Comparison of ENCODE assay signal across 10 cellular contexts in genomic region chr15:74626752-74627692, GRCh38. TPM values are rescaled to one million over a fixed set of nuclear protein-coding genes. Genes with fewer than 3 reads are reported as not detected.
DNase-seq lines count a peak whose midpoint lies in the region; ATAC-seq, FAIRE-seq and TF ChIP-seq lines count a peak whose summit lies in the region.
"Had no signal": no experiment of that assay in that cellular context is flagged by ENCODE, and none has a peak within 500 bp of the region (broad histone marks: within the 10 kb centered on the region; RNA-seq: fewer than 3 reads in every experiment).

No MANE protein-coding gene starts in this region.

- no peak overlapping the region for H3K4me3 ChIP-seq in CD8-positive, alpha-beta T cell (ENCODE audit: low read depth, low read length)
- H3K4me3 ChIP-seq in WERI-Rb-1 (ENCODE audit: low read depth, low read length): no peak overlapping the region
- H3K4me3 ChIP-seq: vagina had no signal

- H3K4me1 Mint-ChIP-seq in CD8-positive, alpha-beta T cell (ENCODE audit: low read depth): peaks cover 40% of the 10 kb centered on the region

- no peaks in the 10 kb centered on the region for H3K9me3 Mint-ChIP-seq in CD8-positive, alpha-beta T cell

- H3K27ac Mint-ChIP-seq in CD8-positive, alpha-beta T cell: peak overlapping the region; percentile 74

- no peaks in the 10 kb centered on the region for H3K27me3 ChIP-seq in CD8-positive, alpha-beta T cell (ENCODE audit: insufficient read depth, low read length)
- no peaks in the 10 kb centered on the region for H3K27me3 ChIP-seq in WERI-Rb-1 (ENCODE audit: insufficient read depth, low read depth, severe bottlenecking)
- H3K27me3 ChIP-seq: vagina had no signal

- H3K4me1 ChIP-seq in CD8-positive, alpha-beta T cell (ENCODE audit: insufficient read depth, low read length): peaks cover 48% of the 10 kb centered on the region
- H3K4me1 ChIP-seq: vagina had no signal

- H3K4me3 Mint-ChIP-seq in CD8-positive, alpha-beta T cell: peak overlapping the region; percentile 64

- CTCF ChIA-PET in CD8-positive, alpha-beta T cell (lab: Charles Lee): interaction anchor here (1.1 to 29.3 kb wide), 5 partner anchors 9 to 253 kb away, joined by 3 to 730 read pairs (median 7); partner anchors contain the start of gene CSK

- peaks cover 91% of the 10 kb centered on the region for H3K36me3 Mint-ChIP-seq in CD8-positive, alpha-beta T cell

- no peak for DNase-seq in CD8-positive, alpha-beta T cell
- peak; percentile 33 for DNase-seq in GM19240 (ENCODE audit: insufficient read length, low spot score)
- DNase-seq in HuH-7.5 (ENCODE audit: low spot score): peak; percentile 13
- DNase-seq in caudate nucleus (lab: John Stamatoyannopoulos, UW): peak in 13 of 61 donors; percentile 16 to 49 (median 32)
- no peak for DNase-seq in WERI-Rb-1
- DNase-seq in RCC 7860 (ENCODE audit: low spot score): no peak
- no peak for DNase-seq in NK-92 treated with Interleukin-12 subunit alpha and Interleukin-12 subunit beta, amount 100 ng/mL, for 24 hours (lab: John Stamatoyannopoulos, UW)
- DNase-seq: stimulated activated CD4-positive, alpha-beta T cell treated with anti-CD3 and anti-CD28 coated beads, Interleukin-4, amount 100 ng/mL, for 4 hours had no signal

- no peaks in the 10 kb centered on the region for H3K9me3 ChIP-seq in CD8-positive, alpha-beta T cell (ENCODE audit: low read length)
- H3K9me3 ChIP-seq in WERI-Rb-1 (ENCODE audit: severe bottlenecking): no peaks in the 10 kb centered on the region
- H3K9me3 ChIP-seq: vagina had no signal

- POLR2A ChIA-PET in CD8-positive, alpha-beta T cell (lab: Charles Lee): interaction anchor here (0.8 to 1.9 kb wide), 3 partner anchors 11 to 161 kb away, joined by 3 to 16 read pairs (median 3); partner anchors contain the start of gene CLK3

- peak overlapping the region; percentile 48 for H3K27ac ChIP-seq in CD8-positive, alpha-beta T cell (ENCODE audit: low read depth, low read length)
- H3K27ac ChIP-seq in caudate nucleus (ENCODE audit: low read depth, low read length) (peak overlapping the region; percentile 11), WERI-Rb-1 (no peak overlapping the region)
- H3K27ac ChIP-seq: vagina had no signal

- H3K27me3 Mint-ChIP-seq in CD8-positive, alpha-beta T cell (ENCODE audit: low read depth): no peaks in the 10 kb centered on the region

- ATAC-seq in CD8-positive, alpha-beta T cell: peak; percentile 69
- no peak for ATAC-seq in GM21360 (IDR thresholded peaks at IDR 0.05; ENCODE audit: unreplicated experiment)

- peaks cover 79% of the 10 kb centered on the region for H3K36me3 ChIP-seq in CD8-positive, alpha-beta T cell (ENCODE audit: insufficient read depth, low read length)
- H3K36me3 ChIP-seq in WERI-Rb-1: peaks cover 95% of the 10 kb centered on the region

- intact Hi-C loops in CD8-positive, alpha-beta T cell (cut with DNase I, micrococcal nuclease): no loop called here

- FAIRE-seq in RCC 7860 (lab: Jason Lieb, UNC): no peak

- no peak for TF ChIP-seq CTCF in CD8-positive, alpha-beta T cell (IDR thresholded peaks at IDR 0.05)
- TF ChIP-seq CTCF in WERI-Rb-1 (IDR thresholded peaks at IDR 0.05; ENCODE audit: low read depth, low read length): no peak

RNA-seq across cellular contexts. Expression of gene CLK3, which starts 11.4 kb away (rescaled TPM):
- total RNA-seq in CD8-positive, alpha-beta T cell: 100 to 1,000 TPM; 246 to 262 TPM

Comparison
In these comparisons a context has a peak if more than half of its experiments do, and no peak if none do; other contexts are left out.
1. DNase-seq: peak in GM19240 (single experiment) and HuH-7.5 (single experiment); none in CD8-positive, alpha-beta T cell (0 of 7), WERI-Rb-1 (single experiment), RCC 7860 (single experiment) and NK-92 treated with Interleukin-12 subunit alpha and Interleukin-12 subunit beta, amount 100 ng/mL, for 24 hours (single experiment).